1 cellular context compared by ENCODE assay signal in genomic region chr1:15153184-15153841, GRCh38.
A peak's percentile ranks its signal among the peaks of the same experiment; 100 is the strongest.
TF ChIP-seq lines count a peak whose summit lies in the region.

Gene TMEM51, plus strand, starts transcription at chr1:15153747. Its CDS starts 61,341 bp downstream, at chr1:15215088.

TF ChIP-seq in HCT116, 20 proteins besides CTCF, POLR2A, EP300 and RAD21 (continued from another document):
- TF ChIP-seq TCF7L2 (IDR thresholded peaks at IDR 0.05; ENCODE audit: borderline replicate concordance, extremely low read depth, insufficient read depth, insufficient read length) (no peak), MAX (IDR thresholded peaks at IDR 0.05) (no peak; the same call in 1 of the 2 replicates), SIN3A (IDR thresholded peaks at IDR 0.05; ENCODE audit: low read depth) (peak; percentile 38), ELF1 (IDR thresholded peaks at IDR 0.05; ENCODE audit: borderline replicate concordance, low read depth) (no peak), POLR2AphosphoS5 (IDR thresholded peaks at IDR 0.05; ENCODE audit: low read depth, low read length) (peak; percentile 81; the same call in 1 of the 2 replicates), EZH2 (IDR thresholded peaks at IDR 0.05) (no peak), JUND (IDR thresholded peaks at IDR 0.05) (no peak), YY1 (IDR thresholded peaks at IDR 0.05; ENCODE audit: extremely low read depth, insufficient replicate concordance, low read depth, low read length) (no peak), SP1 (IDR thresholded peaks at IDR 0.05; ENCODE audit: low read depth) (peak; percentile 6; the same call in 1 of the 2 replicates), CBX3 (IDR thresholded peaks at IDR 0.05; ENCODE audit: low read depth) (0 out of 2 replicates have a peak, but pooled peaks have one; percentile 46), FOSL1 (IDR thresholded peaks at IDR 0.05; ENCODE audit: low read depth) (no peak), EZH2phosphoT487 (IDR thresholded peaks at IDR 0.05; ENCODE audit: borderline replicate concordance) (no peak), SRF (IDR thresholded peaks at IDR 0.05; ENCODE audit: low read depth) (no peak), ATF3 (IDR thresholded peaks at IDR 0.05) (no peak), ZFX (IDR thresholded peaks at IDR 0.05) (no peak), CEBPB (IDR thresholded peaks at IDR 0.05; ENCODE audit: low read depth) (no peak)
